31 cellular contexts compared by ENCODE assay signal in the genomic region with DNA sequence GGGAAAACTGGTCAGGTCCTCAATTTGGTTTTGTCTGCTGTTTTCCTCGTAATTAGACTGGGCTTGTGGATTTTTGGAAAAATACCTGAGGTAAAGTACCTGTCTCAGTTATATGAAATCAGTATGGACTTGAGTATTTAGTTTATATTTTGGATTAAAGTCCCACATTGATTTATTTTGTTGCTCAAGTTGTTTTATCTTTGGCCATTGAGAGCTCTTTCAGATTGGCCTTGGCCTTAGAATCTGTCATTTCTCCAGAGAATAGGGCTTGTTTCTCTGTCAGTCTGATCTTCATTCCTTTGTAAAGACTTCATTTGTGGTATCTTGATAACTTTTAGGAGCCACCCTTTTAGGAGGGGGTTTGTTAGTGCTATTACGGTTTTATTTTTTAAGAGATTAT.
"Had no signal": no experiment of that assay in that cellular context is flagged by ENCODE, and none has a peak within 500 bp of the region (broad histone marks: within the 10 kb centered on the region; RNA-seq: fewer than 3 reads in every experiment).

No MANE protein-coding gene starts in this region.

- H3K27me3 ChIP-seq: body of pancreas, dorsolateral prefrontal cortex, gastroesophageal sphincter, hepatocyte, stomach, suprapubic skin, tibial nerve had no signal

- H3K4me3 Mint-ChIP-seq: activated CD4-positive, alpha-beta memory T cell treated with anti-CD3 and anti-CD28 coated beads, Interleukin-2, amount 10 ng/mL, durations not matched to agents 7 days and 5 days; activated CD4-positive, alpha-beta T cell treated with anti-CD3 and anti-CD28 coated beads, Interleukin-2, amount 10 ng/mL, durations not matched to agents 24 days and 14 days; activated T-cell treated with anti-CD3 and anti-CD28 coated beads, Interleukin-2, amount 50 U/mL, for 4 hours; memory B cell; stimulated activated memory B cell treated with anti-CD40 and anti-IgM and Interleukin-4, amounts not matched to agents 10 μg/mL and 1 μg/mL and 100 μg/mL, for 72 hours; T-helper 17 cell had no signal

- H3K4me3 ChIP-seq: body of pancreas, coronary artery, dorsolateral prefrontal cortex, gastroesophageal sphincter, hepatocyte, mucosa of descending colon, psoas muscle, smooth muscle cell, stomach, suprapubic skin, tibial nerve had no signal

- DNase-seq: activated CD4-positive, alpha-beta memory T cell treated with anti-CD3 and anti-CD28 coated beads, Interleukin-2, amount 10 ng/mL, durations not matched to agents 7 days and 5 days; activated CD4-positive, alpha-beta T cell treated with anti-CD3 and anti-CD28 coated beads, Interleukin-2, amount 10 ng/mL, durations not matched to agents 24 days and 14 days; activated CD4-positive, CD25-positive, alpha-beta regulatory T cell treated with anti-CD3 and anti-CD28 coated beads, Interleukin-2, amount 50 U/mL, for 72 hours; activated CD8-positive, alpha-beta memory T cell treated with anti-CD3 and anti-CD28 coated beads, Interleukin-2, amount 50 U/mL, for 48 hours; activated naive CD4-positive, alpha-beta T cell; activated T-cell treated with anti-CD3 and anti-CD28 coated beads, Interleukin-2, amount 50 U/mL, for 4 hours; anterior cingulate cortex; body of pancreas; dorsolateral prefrontal cortex; effector memory CD4-positive, alpha-beta T cell; islet precursor cell; mucosa of descending colon; psoas muscle; stimulated activated CD4-positive, alpha-beta T cell treated with anti-CD3 and anti-CD28 coated beads, Interleukin-1b, Interleukin-23, amount 100 ng/mL, for 48 hours; stimulated activated CD4-positive, alpha-beta T cell treated with anti-CD3 and anti-CD28 coated beads, Interleukin-4, amount 100 ng/mL, for 4 hours; stimulated activated CD8-positive, alpha-beta memory T cell treated with anti-CD3 and anti-CD28 coated beads, Interleukin-4, amount 100 ng/mL, for 48 hours; stomach; T-helper 17 cell; T1000; WERI-Rb-1 had no signal

- H3K36me3 ChIP-seq: suprapubic skin had no signal

- H3K9me3 ChIP-seq: body of pancreas, gastroesophageal sphincter, mucosa of descending colon, psoas muscle, stomach, suprapubic skin had no signal

- H3K27me3 Mint-ChIP-seq: activated CD4-positive, alpha-beta memory T cell treated with anti-CD3 and anti-CD28 coated beads, Interleukin-2, amount 10 ng/mL, durations not matched to agents 7 days and 5 days; activated CD4-positive, alpha-beta T cell treated with anti-CD3 and anti-CD28 coated beads, Interleukin-2, amount 10 ng/mL, durations not matched to agents 24 days and 14 days; memory B cell; stimulated activated memory B cell treated with anti-CD40 and anti-IgM and Interleukin-4, amounts not matched to agents 10 μg/mL and 1 μg/mL and 100 μg/mL, for 72 hours; T-helper 17 cell had no signal

- H3K27ac Mint-ChIP-seq: activated CD4-positive, alpha-beta memory T cell treated with anti-CD3 and anti-CD28 coated beads, Interleukin-2, amount 10 ng/mL, durations not matched to agents 7 days and 5 days; activated CD4-positive, alpha-beta T cell treated with anti-CD3 and anti-CD28 coated beads, Interleukin-2, amount 10 ng/mL, durations not matched to agents 24 days and 14 days; activated naive CD4-positive, alpha-beta T cell treated with anti-CD3 and anti-CD28 coated beads, Interleukin-2, amount 50 U/mL, for 72 hours; memory B cell; stimulated activated memory B cell treated with anti-CD40 and anti-IgM and Interleukin-4, amounts not matched to agents 10 μg/mL and 1 μg/mL and 100 μg/mL, for 72 hours had no signal

- H3K9me3 Mint-ChIP-seq: activated CD4-positive, alpha-beta memory T cell treated with anti-CD3 and anti-CD28 coated beads, Interleukin-2, amount 10 ng/mL, durations not matched to agents 7 days and 5 days; activated CD4-positive, alpha-beta T cell treated with anti-CD3 and anti-CD28 coated beads, Interleukin-2, amount 10 ng/mL, durations not matched to agents 24 days and 14 days; activated naive CD4-positive, alpha-beta T cell treated with anti-CD3 and anti-CD28 coated beads, Interleukin-2, amount 50 U/mL, for 72 hours; activated T-cell treated with anti-CD3 and anti-CD28 coated beads, Interleukin-2, amount 50 U/mL, for 4 hours; stimulated activated memory B cell treated with anti-CD40 and anti-IgM and Interleukin-4, amounts not matched to agents 10 μg/mL and 1 μg/mL and 100 μg/mL, for 72 hours had no signal

- H3K27ac ChIP-seq: body of pancreas, coronary artery, gastroesophageal sphincter, hepatocyte, parathyroid adenoma, psoas muscle, stomach, suprapubic skin, WERI-Rb-1 had no signal

- H3K4me1 ChIP-seq: parathyroid adenoma had no signal

- ATAC-seq: activated naive CD4-positive, alpha-beta T cell treated with anti-CD3 and anti-CD28 coated beads, Interleukin-2, amount 50 U/mL, for 72 hours; activated T-cell treated with anti-CD3 and anti-CD28 coated beads, Interleukin-2, amount 50 U/mL, for 4 hours; body of pancreas; gastroesophageal sphincter; mucosa of descending colon; psoas muscle; SK-N-SH treated with all-trans-retinoic acid at 6 μM for 48 hours; stimulated activated memory B cell treated with anti-CD40 and anti-IgM and Interleukin-4, amounts not matched to agents 10 μg/mL and 1 μg/mL and 100 μg/mL, for 72 hours; T-helper 17 cell had no signal
